In genomic region chr20:51362254-51362653, GRCh38 we compare ENCODE assay signal across 27 cellular contexts.
"Had no signal": no experiment of that assay in that cellular context is flagged by ENCODE, and none has a peak within 500 bp of the region (broad histone marks: within the 10 kb centered on the region; RNA-seq: fewer than 3 reads in every experiment).

No MANE protein-coding gene starts in this region.

- H3K27ac ChIP-seq: breast epithelium, left lung, lower lobe of right lung, neural progenitor cell, prostate gland, skin epidermis, upper lobe of left lung had no signal

- ATAC-seq: left lung; lower lobe of right lung; natural killer cell; sciatic nerve; stimulated activated effector memory CD8-positive, alpha-beta T cell treated with anti-CD3 and anti-CD28 coated beads, Interleukin-12 subunit alpha, Interleukin-12 subunit beta, amount 100 ng/mL, for 72 hours had no signal

- DNase-seq: activated CD4-positive, alpha-beta memory T cell treated with anti-CD3 and anti-CD28 coated beads for 36 hours; activated CD4-positive, alpha-beta T cell treated with anti-CD3 and anti-CD28 coated beads, Interleukin-2, amount 10 ng/mL, durations not matched to agents 24 days and 14 days; activated CD4-positive, CD25-positive, alpha-beta regulatory T cell treated with anti-CD3 and anti-CD28 coated beads, Interleukin-2, amount 50 U/mL, for 72 hours; activated CD8-positive, alpha-beta memory T cell treated with anti-CD3 and anti-CD28 coated beads, Interleukin-2, amount 50 U/mL, for 4 hours; activated gamma-delta T cell; activated naive CD4-positive, alpha-beta T cell treated with anti-CD3 and anti-CD28 coated beads, Interleukin-2, amount 50 U/mL, for 16 hours; activated T-cell treated with anti-CD3 and anti-CD28 coated beads, Interleukin-2, amount 50 U/mL, for 1 hour; amniotic stem cell; central memory CD4-positive, alpha-beta T cell; endodermal cell; kidney glomerular epithelial cell; left lung; lower lobe of right lung; mesendoderm; natural killer cell; retina; stimulated activated CD4-positive, alpha-beta T cell treated with anti-CD3 and anti-CD28 coated beads, Interleukin-4, amount 100 ng/mL, for 24 hours; SW 1271; T-helper 2 cell; upper lobe of left lung had no signal

- H3K36me3 ChIP-seq: breast epithelium, left lung, lower lobe of right lung, neural progenitor cell, prostate gland, upper lobe of left lung had no signal

- H3K9me3 ChIP-seq: lower lobe of right lung, prostate gland, upper lobe of left lung had no signal

- H3K4me2 ChIP-seq: neural progenitor cell had no signal

- H2AFZ ChIP-seq: neural progenitor cell had no signal

- H3K4me1 ChIP-seq: breast epithelium, left lung, lower lobe of right lung, neural progenitor cell, prostate gland, upper lobe of left lung had no signal

- H3K9ac ChIP-seq: neural progenitor cell had no signal

- FAIRE-seq: frontal cortex had no signal

- H3K4me3 ChIP-seq: breast epithelium, left lung, lower lobe of right lung, neural progenitor cell, prostate gland, skin epidermis, upper lobe of left lung had no signal

- H3K27me3 ChIP-seq: breast epithelium, left lung, neural progenitor cell, upper lobe of left lung had no signal
